In the genomic region with DNA sequence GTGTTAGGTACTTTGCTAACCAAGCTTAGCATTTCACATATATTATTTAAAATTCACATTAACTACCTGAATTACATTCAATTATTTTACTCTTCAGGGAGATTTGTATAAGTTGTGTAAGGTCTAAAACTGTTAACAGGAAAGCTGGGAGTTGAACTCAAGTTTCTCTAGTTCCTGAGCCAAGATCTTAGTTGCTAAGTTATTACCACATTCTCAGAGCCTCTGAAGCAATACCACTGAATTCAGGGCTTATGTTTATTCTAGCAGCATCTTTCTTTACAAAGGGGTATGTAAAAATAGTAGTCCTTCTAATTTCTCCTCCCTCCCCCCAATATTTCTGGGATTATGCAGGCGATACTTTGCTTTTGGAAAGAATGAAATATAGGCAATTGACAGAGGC, we compare ENCODE assay signal across 24 cellular contexts.
"Had no signal": no experiment of that assay in that cellular context is flagged by ENCODE, and none has a peak within 500 bp of the region (broad histone marks: within the 10 kb centered on the region; RNA-seq: fewer than 3 reads in every experiment).

No MANE protein-coding gene starts in this region.

- H3K9me3 ChIP-seq: adrenal gland, ascending aorta, esophagus squamous epithelium, heart right ventricle, left lung, mucosa of descending colon, right atrium auricular region, stomach, thyroid gland, upper lobe of right lung had no signal

- DNase-seq: activated CD4-positive, alpha-beta T cell treated with anti-CD3 and anti-CD28 coated beads for 48 hours; activated CD4-positive, alpha-beta T cell treated with anti-CD3 and anti-CD28 coated beads, Interleukin-2, amount 50 U/mL, for 48 hours; activated CD8-positive, alpha-beta memory T cell treated with anti-CD3 and anti-CD28 coated beads for 24 hours; activated effector memory CD4-positive, alpha-beta T cell treated with Interleukin-2 at 50 U/mL for 16 hours; activated naive CD4-positive, alpha-beta T cell treated with Interleukin-2 at 50 U/mL for 16 hours; adrenal gland; dermis blood vessel endothelial cell; effector CD4-positive, alpha-beta T cell; esophagus squamous epithelium; foreskin keratinocyte; heart right ventricle; kidney glomerular epithelial cell; left lung; mucosa of descending colon; stimulated activated CD4-positive, alpha-beta T cell treated with anti-CD3 and anti-CD28 coated beads, Interleukin-15, amount 100 ng/mL, for 24 hours; stimulated activated CD4-positive, alpha-beta T cell treated with anti-CD3 and anti-CD28 coated beads, Interleukin-2, amount 100 ng/mL, for 24 hours; stimulated activated naive B cell treated with anti-CD40 and anti-IgM and Interleukin-4, amounts not matched to agents 10 μg/mL and 1 μg/mL and 100 μg/mL, for 72 hours; stomach; thyroid gland; upper lobe of right lung; WERI-Rb-1 had no signal

- H3K27ac ChIP-seq: adrenal gland, ascending aorta, epithelial cell of prostate, esophagus squamous epithelium, foreskin keratinocyte, heart right ventricle, left lung, right atrium auricular region, stomach, thyroid gland, upper lobe of right lung, WERI-Rb-1 had no signal

- H3K4me3 ChIP-seq: adrenal gland, ascending aorta, esophagus squamous epithelium, heart right ventricle, left lung, mucosa of descending colon, right atrium auricular region, stomach, thyroid gland, upper lobe of right lung had no signal

- H3K36me3 ChIP-seq: adrenal gland, ascending aorta, esophagus squamous epithelium, heart right ventricle, left lung, right atrium auricular region, stomach, thyroid gland, upper lobe of right lung, WERI-Rb-1 had no signal

- H3K27me3 ChIP-seq: adrenal gland, ascending aorta, esophagus squamous epithelium, foreskin keratinocyte, heart right ventricle, left lung, right atrium auricular region, stomach, thyroid gland, upper lobe of right lung had no signal

- H3K4me1 ChIP-seq: adrenal gland, ascending aorta, esophagus squamous epithelium, foreskin keratinocyte, heart right ventricle, left lung, right atrium auricular region, thyroid gland, upper lobe of right lung had no signal
